Comparison of ENCODE assay signal across 8 cellular contexts in the genomic region with DNA sequence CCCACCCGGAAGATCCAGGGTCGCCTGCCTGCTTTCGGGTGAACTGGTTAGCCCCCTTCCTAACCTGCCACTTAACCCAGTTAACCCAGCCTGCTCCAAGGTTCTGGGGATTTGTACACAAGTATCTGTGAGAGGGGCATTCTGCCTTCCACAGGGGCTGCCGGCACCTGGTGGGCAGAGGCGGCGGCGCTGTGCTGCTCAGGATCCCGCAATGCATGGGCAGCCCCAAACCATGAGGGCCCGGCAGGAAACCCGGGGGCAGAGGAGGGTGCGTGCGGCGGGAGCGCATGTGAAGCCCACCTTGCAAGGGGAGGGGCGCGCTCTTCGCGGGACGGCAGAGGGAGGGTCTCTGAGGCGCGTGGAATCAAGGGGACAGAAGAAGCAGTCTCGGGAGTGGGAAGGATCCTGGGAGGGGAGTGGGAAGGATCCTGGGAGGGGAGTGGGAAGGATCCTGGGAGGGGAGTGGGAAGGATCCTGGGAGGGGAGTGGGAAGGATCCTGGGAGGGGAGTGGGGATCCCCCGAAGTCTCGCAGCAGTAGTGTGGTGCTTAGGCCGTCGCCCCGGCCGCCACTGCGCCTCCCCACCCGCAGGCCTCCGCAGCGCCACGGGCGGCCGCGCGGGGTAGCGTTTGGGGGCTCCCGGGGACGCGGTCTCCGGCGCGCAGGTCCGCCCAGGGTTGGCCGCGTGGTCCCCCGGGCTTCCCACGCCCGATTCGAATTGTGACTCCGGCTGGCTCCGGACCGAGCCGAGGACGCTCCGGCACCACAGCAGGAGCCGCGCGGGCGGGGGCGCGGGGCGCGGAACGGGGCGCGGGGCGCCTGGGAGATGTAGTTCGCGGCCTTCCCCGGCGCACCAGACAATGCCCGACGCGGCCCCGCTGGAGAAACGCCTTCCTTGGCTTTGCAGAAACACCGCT. TPM values are rescaled to one million over a fixed set of nuclear protein-coding genes. Genes with fewer than 3 reads are reported as not detected.
DNase-seq lines count a peak whose midpoint lies in the region; ATAC-seq and TF ChIP-seq lines count a peak whose summit lies in the region.

No MANE protein-coding gene starts in this region.

- H3K4me2 ChIP-seq in IMR-90 (ENCODE audit: low read depth, low read length), result peak overlapping the region; percentile 69
- peak overlapping the region; percentile 46 for H3K4me2 ChIP-seq in SU-DHL-6 (ENCODE audit: low read depth, low read length, poor library complexity, severe bottlenecking)

- H3K79me2 ChIP-seq in SU-DHL-6 (ENCODE audit: insufficient read depth, low read length), result no peaks in the 10 kb centered on the region

- peak overlapping the region; percentile 55 to 81 for H4K8ac ChIP-seq in IMR-90 (ENCODE audit: low read depth in 2 of 2, low read length in 2 of 2)

- H2AFZ ChIP-seq in IMR-90 (replicated peaks; ENCODE audit: low read length, poor library complexity) (peak overlapping the region; percentile 93), SU-DHL-6 (ENCODE audit: low read depth, low read length, severe bottlenecking) (peak overlapping the region; percentile 89)

- H2BK120ac ChIP-seq in IMR-90 (ENCODE audit: low read depth, low read length), result no peak overlapping the region

- H4K5ac ChIP-seq in IMR-90 (ENCODE audit: low read depth, low read length), result peak overlapping the region; percentile 18; the same call in 1 of the 2 replicates

- no peak overlapping the region for H3K18ac ChIP-seq in IMR-90 (ENCODE audit: low read depth, low read length)

- no peak overlapping the region for H2BK20ac ChIP-seq in IMR-90 (ENCODE audit: low read depth, low read length)

- no peak overlapping the region for H3K23ac ChIP-seq in IMR-90 (ENCODE audit: low read depth, low read length)

- H3K9ac ChIP-seq in IMR-90 (ENCODE audit: low read depth, low read length), result peak overlapping the region; percentile 46
- H3K9ac ChIP-seq in SU-DHL-6 (ENCODE audit: low read length), result peak overlapping the region; percentile 56

- H3K27me3 ChIP-seq in IMR-90 (ENCODE audit: control insufficient read depth, insufficient read depth, low read length), result no peaks in the 10 kb centered on the region
- no peaks in the 10 kb centered on the region for H3K27me3 ChIP-seq in SU-DHL-6 (ENCODE audit: low read length)
- no peaks in the 10 kb centered on the region for H3K27me3 ChIP-seq in right atrium auricular region
- H3K27me3 ChIP-seq in upper lobe of right lung, result peaks cover 13% of the 10 kb centered on the region

- H2BK15ac ChIP-seq in IMR-90 (ENCODE audit: low read depth, low read length), result no peak overlapping the region

- in situ Hi-C loops in IMR-90 (cut with MboI; ENCODE audit: low sequenced_read_pairs), result no loop called here

- intact Hi-C loops in IMR-90 (cut with micrococcal nuclease) (no loop called here), posterior vena cava (cut with DNase I) (no loop called here), upper lobe of right lung (cut with DNase I) (no loop called here)

- peak overlapping the region; percentile 16; the same call in 1 of the 2 replicates for H3K4ac ChIP-seq in IMR-90 (ENCODE audit: low read depth, low read length)

- POLR2A ChIA-PET in IMR-90 (lab: Charles Lee; ENCODE audit: unreplicated experiment), result no interaction called here

- dilution Hi-C loops in IMR-90 (cut with HindIII; ENCODE audit: low sequenced_read_pairs, unreplicated experiment), result no loop called here

- 7% methylated on average over 43 of the region's 79 CpGs; no CpG with 5 or more reads in 1 of the 2 experiments for WGBS in IMR-90 (ENCODE audit: extremely low coverage in 2 of 2, insufficient read length in 1 of 2), 2 experiments

- peak overlapping the region; percentile 70 for H2AK9ac ChIP-seq in IMR-90 (replicated peaks; ENCODE audit: low read depth, low read length, poor library complexity)

- no peak for TF ChIP-seq POLR2A in IMR-90 (IDR thresholded peaks at IDR 0.05; ENCODE audit: low read depth, low read length)

- H3K14ac ChIP-seq in IMR-90 (replicated peaks; ENCODE audit: low read depth, low read length), result peak overlapping the region; percentile 55; the same call in 1 of the 2 replicates

- H3K9me1 ChIP-seq in IMR-90 (ENCODE audit: insufficient read depth, low read length), result peaks cover 8% of the 10 kb centered on the region; the same call in 1 of the 2 replicates

- peak; percentile 91 for DNase-seq in 8988T
- peak; percentile 52 for DNase-seq in IMR-90
- peak; percentile 43 for DNase-seq in amniotic epithelial cell (ENCODE audit: low read depth)
- DNase-seq in right atrium auricular region (ENCODE audit: low spot score), result peak; percentile 82
- DNase-seq in posterior vena cava (ENCODE audit: low spot score), result peak; percentile 93
- DNase-seq in upper lobe of right lung, result peak; percentile 86

- no peaks in the 10 kb centered on the region for H3F3A ChIP-seq in SU-DHL-6 (ENCODE audit: insufficient read depth)

- H4K20me1 ChIP-seq in IMR-90 (ENCODE audit: insufficient read depth, low read length) (no peaks in the 10 kb centered on the region; the same call in 1 of the 2 replicates), SU-DHL-6 (ENCODE audit: low read depth, low read length) (no peaks in the 10 kb centered on the region)

- no peaks in the 10 kb centered on the region for H3K36me3 ChIP-seq in IMR-90 (ENCODE audit: control insufficient read depth, insufficient read depth, low read length)
- H3K36me3 ChIP-seq in SU-DHL-6 (ENCODE audit: low read length), result no peaks in the 10 kb centered on the region
- H3K36me3 ChIP-seq in right atrium auricular region, result no peaks in the 10 kb centered on the region
- H3K36me3 ChIP-seq in upper lobe of right lung, result no peaks in the 10 kb centered on the region

- H3K4me3 ChIP-seq in IMR-90 (ENCODE audit: insufficient read depth, low read depth, low read length) (peak overlapping the region; percentile 61), SU-DHL-6 (ENCODE audit: insufficient read depth, low read length, poor library complexity, severe bottlenecking) (peak overlapping the region; percentile 49), right atrium auricular region (peak overlapping the region; percentile 37 to 55), upper lobe of right lung (peak overlapping the region; percentile 65)

- TF ChIP-seq CTCF in IMR-90 (conservative IDR thresholded peaks at IDR 0.05; ENCODE audit: low read depth, low read length) (peak; percentile 71), SU-DHL-6 (IDR thresholded peaks at IDR 0.05; ENCODE audit: insufficient read depth, low read length, poor library complexity, severe bottlenecking) (peak; percentile 65), right atrium auricular region (IDR thresholded peaks at IDR 0.05) (peak; percentile 80 to 88), upper lobe of right lung (IDR thresholded peaks at IDR 0.05) (peak; percentile 72)

- H3K79me1 ChIP-seq in IMR-90 (ENCODE audit: low read depth in 1 of 2, low read length in 2 of 2), result peaks cover 4 to 13% of the 10 kb centered on the region in 2 experiments; a peak in 3 of 4 replicates

- H3K9me3 ChIP-seq in IMR-90 (ENCODE audit: control insufficient read depth, insufficient read depth, low read length), result no peaks in the 10 kb centered on the region
- no peaks in the 10 kb centered on the region for H3K9me3 ChIP-seq in SU-DHL-6 (ENCODE audit: insufficient read depth, low read length)
- no peaks in the 10 kb centered on the region for H3K9me3 ChIP-seq in right atrium auricular region
- H3K9me3 ChIP-seq in upper lobe of right lung, result no peaks in the 10 kb centered on the region

- no peaks in the 10 kb centered on the region for H3K9me2 ChIP-seq in SU-DHL-6 (replicated peaks; ENCODE audit: insufficient read depth, low read length)

- no TSS peak for BruUV-seq in IMR-90 (replicated peaks; lab: Mats Ljungman, UMichigan)

- peak; percentile 25; the same call in 1 of the 2 replicates for TF ChIP-seq RAD21 in IMR-90 (IDR thresholded peaks at IDR 0.05; ENCODE audit: low read length)

- H3K27ac ChIP-seq in IMR-90 (ENCODE audit: insufficient read depth, low read length), result no peak overlapping the region
- H3K27ac ChIP-seq in SU-DHL-6 (ENCODE audit: low read depth, low read length), result no peak overlapping the region
- peak overlapping the region; percentile 80 to 82 for H3K27ac ChIP-seq in right atrium auricular region
- no peak overlapping the region for H3K27ac ChIP-seq in upper lobe of right lung

- no peak overlapping the region for H2BK5ac ChIP-seq in IMR-90 (ENCODE audit: low read depth, low read length, poor library complexity, severe bottlenecking)

- H3K4me1 ChIP-seq in IMR-90 (ENCODE audit: control insufficient read depth, insufficient read depth, low read length) (peaks cover 12% of the 10 kb centered on the region), right atrium auricular region (peaks cover 0 to 43% of the 10 kb centered on the region in 2 donors), upper lobe of right lung (peaks cover 19% of the 10 kb centered on the region)

- no peak overlapping the region for H4K91ac ChIP-seq in IMR-90 (ENCODE audit: insufficient read depth, low read depth, low read length)

- no peak overlapping the region for H3K56ac ChIP-seq in IMR-90 (ENCODE audit: extremely low read depth, insufficient read depth, low read length)

- CTCF ChIA-PET in IMR-90 (lab: Yijun Ruan, JAX), result no interaction called here

- no peak overlapping the region for H2AK5ac ChIP-seq in IMR-90 (ENCODE audit: low read depth, low read length)

- ATAC-seq in GM18511 (IDR thresholded peaks at IDR 0.05; ENCODE audit: unreplicated experiment) (peak; percentile 59), IMR-90 (ENCODE audit: low read depth) (peak; percentile 74), upper lobe of right lung (peak; percentile 83)

TF ChIP-seq in IMR-90, 13 proteins besides CTCF, POLR2A, EP300 and RAD21 (continues in another document):
- TF ChIP-seq SMC3 (IDR thresholded peaks at IDR 0.05; ENCODE audit: low read depth, low read length), result no peak

RNA-seq across cellular contexts. Expression of a gene that starts 4.9 kb away (rescaled TPM):
- total RNA-seq in IMR-90 (2012; rRNA removed), result 19.4 and 21.5 TPM in 2 replicates
- 61.6 and 74.5 TPM in 2 replicates for polyA plus RNA-seq in IMR-90 (2012; rRNA removed)
- 55.0 and 55.6 TPM in 2 replicates for polyA plus RNA-seq in IMR-90 (2012; cell fraction: cytosol; rRNA removed)
- polyA plus RNA-seq in IMR-90 (2012; cell fraction: nucleus; rRNA removed; ENCODE audit: low replicate concordance), result 408 and 869 TPM in 2 replicates
- 10 to 100 TPM; 51.9 to 61.7 TPM for total RNA-seq in right atrium auricular region
- 10 to 100 TPM; 60.7 to 62.0 TPM for total RNA-seq in posterior vena cava
- 74.8 TPM for total RNA-seq in upper lobe of right lung

RNA-seq across cellular contexts. Expression of a gene that starts 16.4 kb away (rescaled TPM):
- under 0.01 and 0.18 TPM in 2 replicates for total RNA-seq in IMR-90 (2012; rRNA removed)
- polyA plus RNA-seq in IMR-90 (2012; rRNA removed), result 0.10 and 0.11 TPM in 2 replicates
- 0.03 and 0.12 TPM in 2 replicates for polyA plus RNA-seq in IMR-90 (2012; cell fraction: cytosol; rRNA removed)
- 1.5 and 1.6 TPM in 2 replicates for polyA plus RNA-seq in IMR-90 (2012; cell fraction: nucleus; rRNA removed; ENCODE audit: low replicate concordance)
- under 1 TPM in 1 of 2 donors, not detected in 1; 0.16 TPM for total RNA-seq in right atrium auricular region
- total RNA-seq in posterior vena cava, result under 1 TPM; 0.23 to 0.71 TPM
- total RNA-seq in upper lobe of right lung, result 3.2 TPM

RNA-seq across cellular contexts. Expression of a gene that starts 59.9 kb away (rescaled TPM):
- total RNA-seq in IMR-90 (2012; rRNA removed) (18.1 and 20.3 TPM in 2 replicates), right atrium auricular region (1,000 to 10,000 TPM in 1 of 2 donors, 100 to 1,000 TPM in 1; 831 to 1,272 TPM), posterior vena cava (100 to 1,000 TPM; 187 to 199 TPM), upper lobe of right lung (191 TPM)
- polyA plus RNA-seq in IMR-90 (2012; rRNA removed), result 123 and 149 TPM in 2 replicates
- 196 and 200 TPM in 2 replicates for polyA plus RNA-seq in IMR-90 (2012; cell fraction: cytosol; rRNA removed)
- polyA plus RNA-seq in IMR-90 (2012; cell fraction: nucleus; rRNA removed; ENCODE audit: low replicate concordance), result 61.5 and 154 TPM in 2 replicates

Comparison
In these comparisons a context has a peak if more than half of its experiments do, and no peak if none do; other contexts are left out.
1. DNase-seq: peak in every context shown above with its lines; median percentile 93 in posterior vena cava; 91 in 8988T; 86 in upper lobe of right lung; 82 in right atrium auricular region; 52 in IMR-90; 43 in amniotic epithelial cell.
2. H3K27ac ChIP-seq: peak in right atrium auricular region (2 of 2); none in IMR-90 (single experiment), SU-DHL-6 (single experiment) and upper lobe of right lung (single experiment).
3. Peak in every context shown above with its lines, with median percentiles within 50 percentile points of each other: ATAC-seq, H3K4me3 ChIP-seq and CTCF ChIP-seq.